9 cellular contexts compared by ENCODE assay signal in the genomic region with DNA sequence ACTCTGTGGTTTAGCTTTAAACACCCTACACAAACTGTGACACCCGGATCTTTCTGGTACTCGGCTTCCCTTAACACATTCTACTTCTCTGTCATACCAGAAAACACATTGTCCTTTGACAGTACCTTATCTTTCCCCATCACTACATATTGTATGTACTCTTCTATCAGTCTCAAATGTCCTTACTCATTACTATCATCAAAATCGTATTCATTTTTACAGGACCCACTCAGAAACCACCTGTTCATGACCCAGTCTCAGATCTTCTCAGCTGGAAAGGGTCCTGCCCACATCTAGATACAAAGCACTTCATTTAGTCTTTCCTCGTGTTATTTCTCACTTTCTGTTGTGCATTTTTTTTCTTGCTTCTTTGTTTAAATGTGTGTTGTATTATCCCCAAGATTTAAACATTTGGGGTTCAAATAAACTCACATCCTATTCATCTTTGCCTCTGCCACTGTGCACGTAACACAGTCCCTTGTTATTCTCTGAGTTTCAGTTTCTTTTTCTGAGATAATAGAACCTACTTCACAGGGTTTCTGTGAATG. TPM values are rescaled to one million over a fixed set of nuclear protein-coding genes. Genes with fewer than 3 reads are reported as not detected.
DNase-seq lines count a peak whose midpoint lies in the region; ATAC-seq, FAIRE-seq and TF ChIP-seq lines count a peak whose summit lies in the region.
"Had no signal": no experiment of that assay in that cellular context is flagged by ENCODE, and none has a peak within 500 bp of the region (broad histone marks: within the 10 kb centered on the region; RNA-seq: fewer than 3 reads in every experiment).

No MANE protein-coding gene starts in this region.

- no peak for TF ChIP-seq POLR2A in prostate gland (IDR thresholded peaks at IDR 0.05)

- 32% methylated on average over 5 of the region's 5 CpGs for WGBS in prostate gland

- H3K27me3 ChIP-seq in prostate gland (replicated peaks; ENCODE audit: insufficient read depth) = no peaks in the 10 kb centered on the region

- no peaks in the 10 kb centered on the region for H3K9me3 Mint-ChIP-seq in HFFc6

- no peaks in the 10 kb centered on the region for H3K4me1 ChIP-seq in prostate gland (replicated peaks)

- intact Hi-C loops in prostate gland (cut with DNase I) = loop anchor here (10.0 kb wide), 1 partner anchor 362 kb away; the partner anchor contains the start of gene PLXNA2
- intact Hi-C loops in Right ventricle myocardium inferior (cut with DNase I) = loop anchor here (10.0 kb wide), 1 partner anchor 362 kb away; the partner anchor contains the start of gene PLXNA2

- no peak for DNase-seq in HFFc6
- DNase-seq in OCI-M1 (lab: John Stamatoyannopoulos, UW) = peak; percentile 38
- no peak for DNase-seq in prostate gland (ENCODE audit: low spot score)
- DNase-seq in AML-193 (lab: John Stamatoyannopoulos, UW) = no peak
- DNase-seq in RCC 7860 (ENCODE audit: low spot score) = no peak
- no peak for DNase-seq in activated CD8-positive, alpha-beta memory T cell treated with anti-CD3 and anti-CD28 coated beads, Interleukin-2, amount 50 U/mL, for 4 hours
- no peak for DNase-seq in Right ventricle myocardium inferior (ENCODE audit: missing footprints)
- DNase-seq: NCI-H526 treated with DMSO at 0.1 percent for 48 hours had no signal

- no peaks in the 10 kb centered on the region for H3K36me3 ChIP-seq in prostate gland

- no peak overlapping the region for H3K4me3 ChIP-seq in prostate gland

- H3K9me3 ChIP-seq in prostate gland = no peaks in the 10 kb centered on the region

- H3K27me3 Mint-ChIP-seq in HFFc6 (ENCODE audit: insufficient read depth) = peaks cover 2% of the 10 kb centered on the region

- FAIRE-seq in RCC 7860 (lab: Jason Lieb, UNC) = no peak

- no peak overlapping the region for H3K27ac Mint-ChIP-seq in HFFc6

- peaks cover 23% of the 10 kb centered on the region for H3K4me1 Mint-ChIP-seq in HFFc6 (ENCODE audit: low read depth)

- TF ChIP-seq CTCF in HFFc6 (IDR thresholded peaks at IDR 0.05) (no peak), prostate gland (IDR thresholded peaks at IDR 0.05) (no peak)

- peak overlapping the region; percentile 44 to 75 for H3K27ac ChIP-seq in prostate gland

- H3K4me3 Mint-ChIP-seq in HFFc6 = 0 out of 2 replicates have a peak overlapping the region, but pooled peaks have one; percentile 23

- ATAC-seq in GM18867 (IDR thresholded peaks at IDR 0.05; ENCODE audit: unreplicated experiment) (peak; percentile 74), Right ventricle myocardium inferior (no peak)

- H3K36me3 Mint-ChIP-seq in HFFc6 (ENCODE audit: low read depth) = no peaks in the 10 kb centered on the region

RNA-seq across cellular contexts. Expression of gene CD34, which starts 27.7 kb away (rescaled TPM):
- under 1 TPM; 0.31 to 0.60 (median 0.52) TPM for total RNA-seq in HFFc6 (2021; fragmentation: NEBNext Ultra II Directional; extraction: Animal tissue kit (Norgen Biotek cat#: 25700))
- total RNA-seq in prostate gland (10 to 100 TPM in 1 of 2 donors, 1 to 10 TPM in 1; 9.8 to 47.7 TPM), Right ventricle myocardium inferior (84.8 TPM)

Comparison
In these comparisons a context has a peak if more than half of its experiments do, and no peak if none do; other contexts are left out.
1. RNA of gene CD34, which starts 27.7 kb away (total RNA-seq): 84.8 TPM in Right ventricle myocardium inferior (single experiment) and 9.8 to 47.7 TPM in prostate gland; 0.31 to 0.60 TPM in HFFc6; every median in the first group is over 4 times any median in the second.